In the genomic region with DNA sequence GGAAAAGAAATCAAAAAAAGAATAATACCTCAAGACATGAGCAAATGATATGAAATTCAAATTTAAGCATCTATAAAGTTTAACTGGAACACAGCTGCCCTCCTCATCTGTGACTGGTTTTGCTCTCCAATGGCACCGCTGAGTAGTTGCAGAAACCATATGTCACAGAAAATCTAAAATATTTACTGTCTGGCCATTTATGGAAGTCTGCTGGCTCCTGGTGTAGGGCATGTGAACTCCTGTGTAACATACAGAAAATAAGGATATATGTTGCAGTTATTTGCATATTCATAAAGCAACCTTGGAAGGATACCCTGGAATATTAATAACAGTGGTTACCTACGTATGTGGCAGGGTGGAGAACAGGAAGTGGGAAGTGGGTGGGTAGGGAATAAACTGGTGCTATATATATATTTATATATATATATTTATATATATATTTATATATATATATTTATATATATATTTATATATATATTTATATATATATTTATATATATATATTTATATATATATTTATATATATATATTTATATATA, we compare ENCODE assay signal across 1 cellular context.
TF ChIP-seq lines count a peak whose summit lies in the region.

No MANE protein-coding gene starts in this region.

TF ChIP-seq in HepG2, 621 proteins besides CTCF, POLR2A, EP300 and RAD21:
- TF ChIP-seq, protein P1, sequence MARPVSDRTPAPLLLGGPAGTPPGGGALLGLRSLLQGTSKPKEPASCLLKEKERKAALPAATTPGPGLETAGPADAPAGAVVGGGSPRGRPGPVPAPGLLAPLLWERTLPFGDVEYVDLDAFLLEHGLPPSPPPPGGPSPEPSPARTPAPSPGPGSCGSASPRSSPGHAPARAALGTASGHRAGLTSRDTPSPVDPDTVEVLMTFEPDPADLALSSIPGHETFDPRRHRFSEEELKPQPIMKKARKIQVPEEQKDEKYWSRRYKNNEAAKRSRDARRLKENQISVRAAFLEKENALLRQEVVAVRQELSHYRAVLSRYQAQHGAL (CRISPR knock-in tag; IDR thresholded peaks at IDR 0.05; ENCODE audit: not compliant biosample characterization) = no peak
- TF ChIP-seq SSRP1 (CRISPR knock-in tag; IDR thresholded peaks at IDR 0.05) (no peak), PAX8 (CRISPR knock-in tag; IDR thresholded peaks at IDR 0.05; ENCODE audit: borderline replicate concordance) (no peak), ZNF10 (CRISPR knock-in tag; IDR thresholded peaks at IDR 0.05; ENCODE audit: borderline replicate concordance, low read depth) (no peak), PHB2 (IDR thresholded peaks at IDR 0.05; ENCODE audit: partially characterized antibody) (no peak), IRF1 (CRISPR knock-in tag; IDR thresholded peaks at IDR 0.05; ENCODE audit: low read depth) (no peak), ZNF276 (CRISPR knock-in tag; IDR thresholded peaks at IDR 0.05; ENCODE audit: low read depth) (no peak), HNRNPL (IDR thresholded peaks at IDR 0.05; ENCODE audit: low read depth, low read length) (no peak), JARID2 (CRISPR knock-in tag; IDR thresholded peaks at IDR 0.05; ENCODE audit: insufficient replicate concordance) (no peak), ZNF772 (CRISPR knock-in tag; IDR thresholded peaks at IDR 0.05) (no peak), ZNF274 (CRISPR knock-in tag; IDR thresholded peaks at IDR 0.05) (no peak), ETS1 (CRISPR knock-in tag; IDR thresholded peaks at IDR 0.05) (no peak), ZNF282 (IDR thresholded peaks at IDR 0.05; ENCODE audit: partially characterized antibody) (no peak), ATF6 (CRISPR knock-in tag; conservative IDR thresholded peaks at IDR 0.05) (no peak), ZNF431 (CRISPR knock-in tag; IDR thresholded peaks at IDR 0.05; ENCODE audit: borderline replicate concordance, low read depth) (no peak), ZC3H4 (CRISPR knock-in tag; IDR thresholded peaks at IDR 0.05; ENCODE audit: borderline replicate concordance) (no peak), TBL1XR1 (IDR thresholded peaks at IDR 0.05; ENCODE audit: borderline replicate concordance, low read length, partially characterized antibody) (no peak)
- TF ChIP-seq, protein P2, sequence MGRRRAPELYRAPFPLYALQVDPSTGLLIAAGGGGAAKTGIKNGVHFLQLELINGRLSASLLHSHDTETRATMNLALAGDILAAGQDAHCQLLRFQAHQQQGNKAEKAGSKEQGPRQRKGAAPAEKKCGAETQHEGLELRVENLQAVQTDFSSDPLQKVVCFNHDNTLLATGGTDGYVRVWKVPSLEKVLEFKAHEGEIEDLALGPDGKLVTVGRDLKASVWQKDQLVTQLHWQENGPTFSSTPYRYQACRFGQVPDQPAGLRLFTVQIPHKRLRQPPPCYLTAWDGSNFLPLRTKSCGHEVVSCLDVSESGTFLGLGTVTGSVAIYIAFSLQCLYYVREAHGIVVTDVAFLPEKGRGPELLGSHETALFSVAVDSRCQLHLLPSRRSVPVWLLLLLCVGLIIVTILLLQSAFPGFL (CRISPR knock-in tag; IDR thresholded peaks at IDR 0.05) = no peak
